9 cellular contexts compared by ENCODE assay signal in genomic region chr9:114366334-114367128, GRCh38. TPM values are rescaled to one million over a fixed set of nuclear protein-coding genes. Genes with fewer than 3 reads are reported as not detected.
A peak's percentile ranks its signal among the peaks of the same experiment; 100 is the strongest.
DNase-seq lines count a peak whose midpoint lies in the region; ATAC-seq, FAIRE-seq and TF ChIP-seq lines count a peak whose summit lies in the region.
"Had no signal": no experiment of that assay in that cellular context is flagged by ENCODE, and none has a peak within 500 bp of the region (broad histone marks: within the 10 kb centered on the region; RNA-seq: fewer than 3 reads in every experiment).

No MANE protein-coding gene starts in this region.

- FAIRE-seq in D721Med (lab: Jason Lieb, UNC) = no peak

- TF ChIP-seq CTCF in AG04449 (IDR thresholded peaks at IDR 0.05; ENCODE audit: insufficient read depth, low read length, missing control alignments) (no peak), tibial artery (IDR thresholded peaks at IDR 0.05) (no peak), D721Med (IDR thresholded peaks at IDR 0.05; ENCODE audit: insufficient read depth, missing control alignments) (no peak)

- H3K4me1 ChIP-seq in tibial artery = peaks cover 0 to 20% (median 15%) of the 10 kb centered on the region in 4 donors

- H3K4me1 Mint-ChIP-seq in T-helper 17 cell = peaks cover 66% of the 10 kb centered on the region

- H3K36me3 Mint-ChIP-seq in T-helper 17 cell (ENCODE audit: low read depth) = peaks cover 9% of the 10 kb centered on the region

- peak overlapping the region; percentile 49 to 57 for H3K27ac ChIP-seq in tibial artery

- H3K4me3 ChIP-seq in AG04449 (ENCODE audit: low read depth, low read length) (no peak overlapping the region), tibial artery (no peak overlapping the region)

- no peaks in the 10 kb centered on the region for H3K27me3 Mint-ChIP-seq in T-helper 17 cell

- H3K9me3 ChIP-seq in T-helper 17 cell (ENCODE audit: control insufficient read depth, low read length, poor library complexity, severe bottlenecking) = no peaks in the 10 kb centered on the region
- no peaks in the 10 kb centered on the region for H3K9me3 ChIP-seq in tibial artery

- peaks cover 54 to 84% (median 77%) of the 10 kb centered on the region in 3 donors for H3K36me3 ChIP-seq in tibial artery

- CTCF ChIA-PET in AG04449 (lab: Yijun Ruan, JAX) = interaction anchor here (1.1 to 1.4 kb wide), 4 partner anchors 11 to 27 kb away, joined by 3 to 6 read pairs (median 4); no protein-coding TSS in a partner anchor

- peak overlapping the region; percentile 90 for H3K4me3 Mint-ChIP-seq in T-helper 17 cell

- POLR2A ChIA-PET in AG04449 (lab: Yijun Ruan, JAX) = interaction anchor here (1.1 kb wide), 1 partner anchor 20 kb away, joined by 3 read pairs; no protein-coding TSS in a partner anchor

- ATAC-seq in GM18907 (IDR thresholded peaks at IDR 0.05; ENCODE audit: unreplicated experiment) (peak; percentile 53), HG03196 (IDR thresholded peaks at IDR 0.05; ENCODE audit: unreplicated experiment) (peak; percentile 45), T-helper 17 cell (peak; percentile 69)

- intact Hi-C loops in tibial artery (cut with DNase I; ENCODE audit: low total_unique reads) = no loop called here

- H3K27me3 ChIP-seq in tibial artery = no peaks in the 10 kb centered on the region

- peak overlapping the region; percentile 96 for H3K27ac Mint-ChIP-seq in T-helper 17 cell

- peak; percentile 59 for DNase-seq in AG04449 (ENCODE audit: low read depth, low spot score)
- DNase-seq in T-helper 17 cell = no peak
- DNase-seq in hepatic stellate cell (ENCODE audit: low spot score) = peak; percentile 86
- DNase-seq in tibial artery = no peak
- DNase-seq in mesenteric fat pad (ENCODE audit: low spot score) = no peak
- DNase-seq in D721Med (ENCODE audit: insufficient read length, low spot score) = no peak

RNA-seq across cellular contexts. Expression of gene AKNA, which starts 21.3 kb away (rescaled TPM):
- total RNA-seq in T-helper 17 cell (100 to 1,000 TPM; 263 to 323 TPM), mesenteric fat pad (44.9 TPM)

RNA-seq across cellular contexts. Expression of gene ORM2, which starts 36.9 kb away (rescaled TPM):
- not detected for total RNA-seq in T-helper 17 cell
- not detected for total RNA-seq in mesenteric fat pad
- total RNA-seq: glomerular endothelial cell had no signal

RNA-seq across cellular contexts. Expression of gene ORM1, which starts 43.6 kb away (rescaled TPM):
- not detected for total RNA-seq in T-helper 17 cell
- total RNA-seq in mesenteric fat pad = 0.64 TPM
- total RNA-seq: glomerular endothelial cell had no signal

Comparison
In these comparisons a context has a peak if more than half of its experiments do, and no peak if none do; other contexts are left out.
1. DNase-seq: peak in AG04449 (single experiment) and hepatic stellate cell (single experiment); none in T-helper 17 cell (0 of 3), tibial artery (0 of 2), mesenteric fat pad (single experiment) and D721Med (single experiment).
2. Peak in every context shown above with its lines, with median percentiles within 50 percentile points of each other: ATAC-seq.